Comparison of ENCODE assay signal across 1 cellular context in genomic region chr3:47503033-47503432, GRCh38.
TF ChIP-seq lines count a peak whose summit lies in the region.

No MANE protein-coding gene starts in this region.

TF ChIP-seq in K562, 482 proteins besides CTCF, POLR2A, EP300 and RAD21 (continued from another document and continues in another):
- TF ChIP-seq POLR3G (IDR thresholded peaks at IDR 0.05; ENCODE audit: extremely low read depth, insufficient read length, insufficient replicate concordance) (no peak), ZNF134 (CRISPR knock-in tag; conservative IDR thresholded peaks at IDR 0.05) (no peak; the same call in 1 of the 2 replicates), RCOR1 (IDR thresholded peaks at IDR 0.05; ENCODE audit: borderline replicate concordance in 1 of 2, low read depth in 2 of 2, low read length in 2 of 2) (peak in 1 of 2 experiments; percentile 93; a peak in 2 of 4 replicates), TAF1 (IDR thresholded peaks at IDR 0.05; ENCODE audit: control insufficient read depth, extremely low read depth, insufficient read depth, low read length, severe bottlenecking) (no peak), MGA (IDR thresholded peaks at IDR 0.05) (peak; percentile 69), HNRNPL (IDR thresholded peaks at IDR 0.05; ENCODE audit: low read depth, low read length) (no peak), TRIM24 (IDR thresholded peaks at IDR 0.05) (peak; percentile 59 to 61; a peak in 2 of 4 replicates), MBD2 (IDR thresholded peaks at IDR 0.05; ENCODE audit: borderline replicate concordance, low read depth) (0 out of 2 replicates have a peak, but pooled peaks have one; percentile 57), CHCHD3 (CRISPR knock-in tag; IDR thresholded peaks at IDR 0.05) (no peak), MTA2 (IDR thresholded peaks at IDR 0.05; ENCODE audit: low read depth) (peak; percentile 72), MYNN (IDR thresholded peaks at IDR 0.05) (peak; percentile 60; the same call in 1 of the 2 replicates), MYNN (CRISPR knock-in tag; IDR thresholded peaks at IDR 0.05) (no peak), MYC (IDR thresholded peaks at IDR 0.05; ENCODE audit: low read depth, low read length) (no peak), MYC (CRISPR knock-in tag; IDR thresholded peaks at IDR 0.05; ENCODE audit: borderline replicate concordance, low read depth) (no peak), TCF7 (IDR thresholded peaks at IDR 0.05; ENCODE audit: borderline replicate concordance) (no peak), GTF2F1 (IDR thresholded peaks at IDR 0.05; ENCODE audit: low read depth, low read length) (no peak), DLX4 (CRISPR knock-in tag; IDR thresholded peaks at IDR 0.05) (no peak), USF2 (CRISPR knock-in tag; IDR thresholded peaks at IDR 0.05) (no peak), CREB1 (IDR thresholded peaks at IDR 0.05) (peak; percentile 42; the same call in 1 of the 2 replicates), CREB1 (CRISPR knock-in tag; IDR thresholded peaks at IDR 0.05) (0 out of 2 replicates have a peak, but pooled peaks have one; percentile 52), NFIC (IDR thresholded peaks at IDR 0.05) (peak; percentile 54), ZNF449 (CRISPR knock-in tag; IDR thresholded peaks at IDR 0.05) (no peak), IRF9 (tag; IDR thresholded peaks at IDR 0.05) (no peak), ETS2 (tag; IDR thresholded peaks at IDR 0.05; ENCODE audit: borderline replicate concordance, poor library complexity, severe bottlenecking) (no peak), BRD9 (IDR thresholded peaks at IDR 0.05; ENCODE audit: low read depth, partially characterized antibody) (no peak), ZBTB26 (CRISPR knock-in tag; IDR thresholded peaks at IDR 0.05) (no peak), RBM34 (IDR thresholded peaks at IDR 0.05; ENCODE audit: borderline replicate concordance, insufficient read depth, low read length) (no peak), MECOM (CRISPR knock-in tag; IDR thresholded peaks at IDR 0.05) (no peak), ETV6 (IDR thresholded peaks at IDR 0.05; ENCODE audit: borderline replicate concordance in 1 of 2, low read depth in 2 of 2, low read length in 1 of 2) (0 out of 4 replicates have a peak, but pooled peaks of 1 of the 2 experiments have one; percentile 23), ETV6 (CRISPR knock-in tag; IDR thresholded peaks at IDR 0.05; ENCODE audit: borderline replicate concordance) (no peak), SRSF3 (IDR thresholded peaks at IDR 0.05; ENCODE audit: insufficient read depth, low read length) (no peak), KLF10 (CRISPR knock-in tag; IDR thresholded peaks at IDR 0.05) (no peak), FOSL1 (tag; conservative IDR thresholded peaks at IDR 0.05) (no peak), ZNF551 (CRISPR knock-in tag; IDR thresholded peaks at IDR 0.05) (no peak), PREB (CRISPR knock-in tag; IDR thresholded peaks at IDR 0.05) (no peak), ATF1 (CRISPR knock-in tag; IDR thresholded peaks at IDR 0.05) (no peak), ATF1 (tag; IDR thresholded peaks at IDR 0.05) (peak; percentile 31; the same call in 1 of the 2 replicates), TCF3 (CRISPR knock-in tag; IDR thresholded peaks at IDR 0.05) (peak; percentile 95), HMG20B (CRISPR knock-in tag; IDR thresholded peaks at IDR 0.05) (no peak)
- TF ChIP-seq, protein P1, sequence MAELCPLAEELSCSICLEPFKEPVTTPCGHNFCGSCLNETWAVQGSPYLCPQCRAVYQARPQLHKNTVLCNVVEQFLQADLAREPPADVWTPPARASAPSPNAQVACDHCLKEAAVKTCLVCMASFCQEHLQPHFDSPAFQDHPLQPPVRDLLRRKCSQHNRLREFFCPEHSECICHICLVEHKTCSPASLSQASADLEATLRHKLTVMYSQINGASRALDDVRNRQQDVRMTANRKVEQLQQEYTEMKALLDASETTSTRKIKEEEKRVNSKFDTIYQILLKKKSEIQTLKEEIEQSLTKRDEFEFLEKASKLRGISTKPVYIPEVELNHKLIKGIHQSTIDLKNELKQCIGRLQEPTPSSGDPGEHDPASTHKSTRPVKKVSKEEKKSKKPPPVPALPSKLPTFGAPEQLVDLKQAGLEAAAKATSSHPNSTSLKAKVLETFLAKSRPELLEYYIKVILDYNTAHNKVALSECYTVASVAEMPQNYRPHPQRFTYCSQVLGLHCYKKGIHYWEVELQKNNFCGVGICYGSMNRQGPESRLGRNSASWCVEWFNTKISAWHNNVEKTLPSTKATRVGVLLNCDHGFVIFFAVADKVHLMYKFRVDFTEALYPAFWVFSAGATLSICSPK (IDR thresholded peaks at IDR 0.05; ENCODE audit: borderline replicate concordance): no peak
- TF ChIP-seq, protein P2, sequence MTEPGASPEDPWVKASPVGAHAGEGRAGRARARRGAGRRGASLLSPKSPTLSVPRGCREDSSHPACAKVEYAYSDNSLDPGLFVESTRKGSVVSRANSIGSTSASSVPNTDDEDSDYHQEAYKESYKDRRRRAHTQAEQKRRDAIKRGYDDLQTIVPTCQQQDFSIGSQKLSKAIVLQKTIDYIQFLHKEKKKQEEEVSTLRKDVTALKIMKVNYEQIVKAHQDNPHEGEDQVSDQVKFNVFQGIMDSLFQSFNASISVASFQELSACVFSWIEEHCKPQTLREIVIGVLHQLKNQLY (CRISPR knock-in tag; conservative IDR thresholded peaks at IDR 0.05): no peak
- TF ChIP-seq, protein P3, sequence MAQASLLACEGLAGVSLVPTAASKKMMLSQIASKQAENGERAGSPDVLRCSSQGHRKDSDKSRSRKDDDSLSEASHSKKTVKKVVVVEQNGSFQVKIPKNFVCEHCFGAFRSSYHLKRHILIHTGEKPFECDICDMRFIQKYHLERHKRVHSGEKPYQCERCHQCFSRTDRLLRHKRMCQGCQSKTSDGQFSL (CRISPR knock-in tag; IDR thresholded peaks at IDR 0.05): no peak
- TF ChIP-seq, protein P3 (tag; IDR thresholded peaks at IDR 0.05): no peak
